14 cellular contexts compared by ENCODE assay signal in the genomic region with DNA sequence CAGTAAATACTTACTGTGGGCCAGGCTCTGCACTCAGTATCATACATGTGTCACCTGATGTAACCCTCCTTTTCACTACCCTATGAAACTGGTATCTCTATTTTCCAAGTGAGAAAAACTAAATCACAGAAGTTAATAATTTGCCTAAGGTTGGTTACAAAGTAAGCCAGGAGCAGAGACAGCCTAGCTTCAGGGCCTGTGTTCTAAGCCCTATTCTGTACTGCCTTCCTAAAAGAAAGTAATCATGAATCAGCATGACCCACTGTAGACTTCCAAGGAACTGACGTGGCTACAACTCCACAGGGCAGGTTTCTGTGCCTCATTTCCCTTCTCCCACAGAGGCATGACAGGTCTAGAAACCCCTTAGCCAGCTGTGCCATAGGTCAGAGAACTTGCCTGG.
DNase-seq lines count a peak whose midpoint lies in the region; ATAC-seq, FAIRE-seq and TF ChIP-seq lines count a peak whose summit lies in the region.
"Had no signal": no experiment of that assay in that cellular context is flagged by ENCODE, and none has a peak within 500 bp of the region (broad histone marks: within the 10 kb centered on the region; RNA-seq: fewer than 3 reads in every experiment).

No MANE protein-coding gene starts in this region.

- H3K4me3 ChIP-seq in epithelial cell of esophagus (ENCODE audit: low read length) = no peak overlapping the region
- no peak overlapping the region for H3K4me3 ChIP-seq in skeletal muscle cell (ENCODE audit: low read depth, low read length)
- H3K4me3 ChIP-seq: colonic mucosa, SJSA1 had no signal

- no peak for FAIRE-seq in HTR-8/SVneo (lab: Jason Lieb, UNC)
- FAIRE-seq: D721Med had no signal

- peak; percentile 53 for ATAC-seq in GM18907 (IDR thresholded peaks at IDR 0.05; ENCODE audit: unreplicated experiment)
- ATAC-seq in HG03460 (IDR thresholded peaks at IDR 0.05; ENCODE audit: unreplicated experiment) = peak; percentile 53
- ATAC-seq in HG03439 (IDR thresholded peaks at IDR 0.05; ENCODE audit: unreplicated experiment) = no peak
- ATAC-seq: activated CD4-positive, CD25-positive, alpha-beta regulatory T cell treated with anti-CD3 and anti-CD28 coated beads, Interleukin-2, amount 50 U/mL, for 24 hours had no signal

- peak; percentile 93 for DNase-seq in epithelial cell of esophagus (ENCODE audit: low read depth)
- DNase-seq in skeletal muscle cell (ENCODE audit: low read depth) = peak; percentile 30
- no peak for DNase-seq in HTR-8/SVneo (ENCODE audit: insufficient read length, low spot score)
- DNase-seq in GM19240 (ENCODE audit: insufficient read length, low spot score) = no peak
- DNase-seq in Ammon's horn (ENCODE audit: low spot score) = no peak
- DNase-seq: activated effector memory CD4-positive, alpha-beta T cell treated with anti-CD3 and anti-CD28 coated beads, Interleukin-2, amount 50 U/mL, for 16 hours; colonic mucosa; NCI-H2227 treated with DMSO at 0.1 percent for 48 hours had no signal

- TF ChIP-seq CTCF in epithelial cell of esophagus (IDR thresholded peaks at IDR 0.05; ENCODE audit: insufficient read depth, low read depth, low read length, missing control alignments) = no peak

Comparison
In these comparisons a context has a peak if more than half of its experiments do, and no peak if none do; other contexts are left out.
1. DNase-seq: peak in epithelial cell of esophagus (single experiment) and skeletal muscle cell (single experiment); none in HTR-8/SVneo (single experiment), GM19240 (single experiment) and Ammon's horn (single experiment).